23 cellular contexts compared by ENCODE assay signal in the genomic region with DNA sequence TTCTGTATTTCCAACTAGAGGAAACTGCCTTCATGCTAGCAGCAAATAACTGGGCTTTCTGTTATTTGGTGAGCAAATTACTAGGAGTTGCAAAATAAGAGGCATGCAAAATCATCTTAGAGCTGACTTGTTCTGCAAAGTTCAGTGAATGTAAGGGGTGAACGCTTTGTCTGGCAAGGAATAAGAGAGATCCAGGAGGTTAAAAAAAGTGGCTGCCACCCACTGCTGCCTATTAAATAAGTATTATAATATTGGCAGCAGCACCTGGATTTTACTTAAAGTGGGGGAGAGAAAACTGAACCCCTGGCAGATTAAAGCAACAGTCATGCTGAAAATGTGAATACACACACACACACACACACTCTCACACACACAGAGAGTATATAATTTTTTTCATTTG.
A peak's percentile ranks its signal among the peaks of the same experiment; 100 is the strongest.
DNase-seq lines count a peak whose midpoint lies in the region; ATAC-seq and TF ChIP-seq lines count a peak whose summit lies in the region.
"Had no signal": no experiment of that assay in that cellular context is flagged by ENCODE, and none has a peak within 500 bp of the region (broad histone marks: within the 10 kb centered on the region; RNA-seq: fewer than 3 reads in every experiment).

No MANE protein-coding gene starts in this region.

- H3K4me1 Mint-ChIP-seq in nephron: peaks cover 20% of the 10 kb centered on the region
- no peaks in the 10 kb centered on the region for H3K4me1 Mint-ChIP-seq in activated CD4-positive, alpha-beta T cell treated with anti-CD3 and anti-CD28 coated beads for 36 hours

- no peak overlapping the region for H3K27ac ChIP-seq in A673 (ENCODE audit: low read depth, low read length, poor library complexity, severe bottlenecking)
- H3K27ac ChIP-seq: PC-9, SJCRH30 had no signal

- H3K36me3 ChIP-seq in A673 (ENCODE audit: insufficient read depth, low read length, poor library complexity, severe bottlenecking): no peaks in the 10 kb centered on the region
- H3K36me3 ChIP-seq: SJCRH30 had no signal

- H3K4me3 Mint-ChIP-seq in nephron: no peak overlapping the region
- H3K4me3 Mint-ChIP-seq in activated CD4-positive, alpha-beta T cell treated with anti-CD3 and anti-CD28 coated beads for 36 hours: no peak overlapping the region
- H3K4me3 Mint-ChIP-seq: CD8-positive, alpha-beta T cell had no signal

- no peaks in the 10 kb centered on the region for H3K9me3 ChIP-seq in A673 (ENCODE audit: low read depth, low read length, poor library complexity, severe bottlenecking)
- H3K9me3 ChIP-seq: Caco-2, SJCRH30 had no signal

- peaks cover under 1% of the 10 kb centered on the region for H3K27me3 Mint-ChIP-seq in nephron (ENCODE audit: low read depth)
- no peaks in the 10 kb centered on the region for H3K27me3 Mint-ChIP-seq in activated CD4-positive, alpha-beta T cell treated with anti-CD3 and anti-CD28 coated beads for 36 hours

- intact Hi-C loops in A673 (cut with micrococcal nuclease; ENCODE audit: unreplicated experiment): no loop called here
- intact Hi-C loops in activated CD4-positive, alpha-beta T cell treated with anti-CD3 and anti-CD28 coated beads for 36 hours (cut with DNase I, micrococcal nuclease): no loop called here

- peaks cover 7% of the 10 kb centered on the region for H3K4me1 ChIP-seq in A673 (ENCODE audit: insufficient read depth, low read length, poor library complexity, severe bottlenecking)
- H3K4me1 ChIP-seq: Caco-2 had no signal

- no TSS peak for BruUV-seq in A673 (replicated peaks; lab: Mats Ljungman, UMichigan)

- TF ChIP-seq CTCF in A673 (conservative IDR thresholded peaks at IDR 0.05; ENCODE audit: low read depth, low read length) (no peak), nephron (IDR thresholded peaks at IDR 0.05; ENCODE audit: unreplicated experiment in 3 of 3) (no peak)

- CTCF ChIA-PET in A673 (lab: Charles Lee): no interaction called here
- CTCF ChIA-PET in activated CD4-positive, alpha-beta T cell treated with anti-CD3 and anti-CD28 coated beads for 36 hours (lab: Charles Lee): no interaction called here

- no peaks in the 10 kb centered on the region for H3K36me3 Mint-ChIP-seq in nephron (ENCODE audit: low read depth)
- peaks cover 1% of the 10 kb centered on the region for H3K36me3 Mint-ChIP-seq in activated CD4-positive, alpha-beta T cell treated with anti-CD3 and anti-CD28 coated beads for 36 hours (ENCODE audit: low read depth)

- DNase-seq in A673 (ENCODE audit: low spot score) (peak; percentile 3), DMS79 treated with DMSO at 0.1 percent for 48 hours (lab: John Stamatoyannopoulos, UW) (peak; percentile 92), NCI-H345 treated with DMSO at 0.1 percent for 48 hours (lab: John Stamatoyannopoulos, UW; ENCODE audit: unreplicated experiment) (peak; percentile 51), NOMO-1 treated with DMSO at 0.1 percent for 48 hours (lab: John Stamatoyannopoulos, UW; ENCODE audit: unreplicated experiment) (no peak)
- DNase-seq in central memory CD4-positive, alpha-beta T cell: no peak
- no peak for DNase-seq in activated CD4-positive, alpha-beta T cell treated with anti-CD3 and anti-CD28 coated beads for 36 hours
- DNase-seq: AML-193; C1 segment of cervical spinal cord; Caco-2; CD8-positive, alpha-beta T cell; IMR-90; KG1; NCI-H1092 treated with DMSO at 0.1 percent for 48 hours; NCI-H1436; NCI-H187; NCI-H2081 treated with DMSO at 0.1 percent for 48 hours; NCI-H510A; NK-92 treated with Interleukin-12 subunit alpha and Interleukin-12 subunit beta, amount 100 ng/mL, for 24 hours; PC-9; SJCRH30 had no signal

- peak overlapping the region; percentile 11 to 93 (median 82) for H3K27ac Mint-ChIP-seq in nephron
- no peak overlapping the region for H3K27ac Mint-ChIP-seq in activated CD4-positive, alpha-beta T cell treated with anti-CD3 and anti-CD28 coated beads for 36 hours
- H3K27ac Mint-ChIP-seq: CD8-positive, alpha-beta T cell had no signal

- H3K9me3 Mint-ChIP-seq in nephron: peaks cover 7% of the 10 kb centered on the region
- H3K9me3 Mint-ChIP-seq in activated CD4-positive, alpha-beta T cell treated with anti-CD3 and anti-CD28 coated beads for 36 hours (ENCODE audit: low read depth): peaks cover 4% of the 10 kb centered on the region

- ATAC-seq in activated CD4-positive, alpha-beta T cell treated with anti-CD3 and anti-CD28 coated beads for 36 hours: no peak
- ATAC-seq: CD8-positive, alpha-beta T cell; Right ventricle myocardium inferior; SK-N-SH treated with all-trans-retinoic acid at 6 μM for 48 hours had no signal

- no peak overlapping the region for H3K4me3 ChIP-seq in A673 (ENCODE audit: low read depth, low read length, poor library complexity, severe bottlenecking)
- H3K4me3 ChIP-seq: PC-9, SJCRH30 had no signal

- POLR2A ChIA-PET in A673 (lab: Charles Lee; ENCODE audit: low non-redundant PET): no interaction called here
- POLR2A ChIA-PET in activated CD4-positive, alpha-beta T cell treated with anti-CD3 and anti-CD28 coated beads for 36 hours (lab: Charles Lee): no interaction called here

- H3K27me3 ChIP-seq in A673 (replicated peaks; ENCODE audit: insufficient read depth, low read depth, low read length, poor library complexity): no peaks in the 10 kb centered on the region
- H3K27me3 ChIP-seq: SJCRH30 had no signal

Comparison
In these comparisons a context has a peak if more than half of its experiments do, and no peak if none do; other contexts are left out.
1. DNase-seq: peak in A673 (single experiment), DMS79 treated with DMSO at 0.1 percent for 48 hours (single experiment) and NCI-H345 treated with DMSO at 0.1 percent for 48 hours (single experiment); none in central memory CD4-positive, alpha-beta T cell (single experiment), activated CD4-positive, alpha-beta T cell treated with anti-CD3 and anti-CD28 coated beads for 36 hours (single experiment) and NOMO-1 treated with DMSO at 0.1 percent for 48 hours (single experiment).